8 cellular contexts compared by ENCODE assay signal in the genomic region with DNA sequence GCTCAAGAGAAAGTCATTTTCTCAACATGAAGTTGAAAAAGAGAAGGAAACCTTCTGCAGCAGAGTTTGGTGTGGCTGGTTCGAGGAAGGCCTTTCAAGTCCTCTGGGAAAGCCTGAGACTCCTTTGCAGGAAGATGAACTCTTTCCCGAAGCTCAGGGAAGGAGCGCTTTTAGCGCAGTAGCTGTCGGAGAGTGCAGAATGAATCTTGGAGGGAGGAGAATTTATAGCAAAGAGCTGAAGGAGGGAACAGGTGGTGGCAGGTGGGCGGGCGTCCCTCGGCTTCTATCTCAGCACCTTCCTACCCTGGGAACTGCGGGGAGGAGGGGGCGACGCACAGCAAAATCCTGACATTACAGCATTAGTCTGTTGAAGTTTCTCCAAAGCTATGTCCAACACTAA. TPM values are rescaled to one million over a fixed set of nuclear protein-coding genes. Genes with fewer than 3 reads are reported as not detected.
DNase-seq lines count a peak whose midpoint lies in the region; ATAC-seq and TF ChIP-seq lines count a peak whose summit lies in the region.

Gene ATOH7, minus strand, starts transcription at position 198 of the 400 bp plus-strand sequence. CDS start 436 bp downstream, outside the sequence.

- in situ Hi-C loops in astrocyte of the cerebellum (cut with HindIII; ENCODE audit: low sequenced_read_pairs) (no loop called here), HAP-1 (cut with MboI; ENCODE audit: low sequenced_read_pairs) (no loop called here)

- no peak for TF ChIP-seq RAD21 in liver (IDR thresholded peaks at IDR 0.05)

- H3K4me1 ChIP-seq in liver (ENCODE audit: control insufficient read depth in 4 of 4, insufficient read depth in 4 of 4, low read length in 3 of 4) (peaks cover 3 to 15% (median 8%) of the 10 kb centered on the region in 4 donors), thoracic aorta (ENCODE audit: control insufficient read depth in 1 of 2, low read depth in 2 of 2) (peaks cover 0 to 9% of the 10 kb centered on the region in 2 donors), HAP-1 (no peaks in the 10 kb centered on the region)

- ATAC-seq in activated CD8-positive, alpha-beta memory T cell treated with anti-CD3 and anti-CD28 coated beads, Interleukin-2, amount 10 ng/mL, durations not matched to agents 7 days and 5 days: no peak
- no peak for ATAC-seq in thoracic aorta (ENCODE audit: insufficient number of reproducible peaks, low FRiP score, low read depth)

- H3K9ac ChIP-seq in liver (ENCODE audit: low read depth in 1 of 2, low read length in 2 of 2): peak within 1 kb of the TSS; percentile 60 to 71

- H3K27me3 Mint-ChIP-seq in activated CD8-positive, alpha-beta memory T cell treated with anti-CD3 and anti-CD28 coated beads, Interleukin-2, amount 10 ng/mL, durations not matched to agents 7 days and 5 days: peaks cover 52% of the 10 kb centered on the region

- no peaks in the 10 kb centered on the region for H3K36me3 Mint-ChIP-seq in activated CD8-positive, alpha-beta memory T cell treated with anti-CD3 and anti-CD28 coated beads, Interleukin-2, amount 10 ng/mL, durations not matched to agents 7 days and 5 days

- 57% methylated on average over 11 of the region's 11 CpGs for WGBS in liver

- no peak within 1 kb of the TSS for H3K27ac Mint-ChIP-seq in activated CD8-positive, alpha-beta memory T cell treated with anti-CD3 and anti-CD28 coated beads, Interleukin-2, amount 10 ng/mL, durations not matched to agents 7 days and 5 days

- H3K27ac ChIP-seq in liver (ENCODE audit: low read depth in 1 of 2, low read length in 2 of 2): peak within 1 kb of the TSS in 1 of 2 donors; percentile 37
- no peak within 1 kb of the TSS for H3K27ac ChIP-seq in thoracic aorta

- TF ChIP-seq CTCF in astrocyte of the cerebellum (IDR thresholded peaks at IDR 0.05; ENCODE audit: low read depth, low read length, missing control alignments): no peak
- no peak for TF ChIP-seq CTCF in liver (IDR thresholded peaks at IDR 0.05; ENCODE audit: low read depth, low read length, missing input control)
- TF ChIP-seq CTCF in thoracic aorta (IDR thresholded peaks at IDR 0.05): no peak

- CTCF ChIA-PET in activated CD8-positive, alpha-beta memory T cell treated with anti-CD3 and anti-CD28 coated beads, Interleukin-2, amount 10 ng/mL, durations not matched to agents 7 days and 5 days (lab: Charles Lee): interaction anchor here (1.0 kb wide), 1 partner anchor 19 kb away, joined by 3 read pairs; no protein-coding TSS in a partner anchor

- H3K27me3 ChIP-seq in liver (ENCODE audit: control insufficient read depth in 4 of 4, insufficient read depth in 4 of 4, low read length in 3 of 4) (no peaks in the 10 kb centered on the region), thoracic aorta (replicated peaks; ENCODE audit: insufficient read depth) (no peaks in the 10 kb centered on the region), HAP-1 (ENCODE audit: low read depth) (0 out of 2 replicates have a peak, but pooled peaks cover 3% of the 10 kb centered on the region)

- H3K4me1 Mint-ChIP-seq in activated CD8-positive, alpha-beta memory T cell treated with anti-CD3 and anti-CD28 coated beads, Interleukin-2, amount 10 ng/mL, durations not matched to agents 7 days and 5 days: peaks cover 9% of the 10 kb centered on the region

- peak within 1 kb of the TSS; percentile 68 for H3K4me3 Mint-ChIP-seq in activated CD8-positive, alpha-beta memory T cell treated with anti-CD3 and anti-CD28 coated beads, Interleukin-2, amount 10 ng/mL, durations not matched to agents 7 days and 5 days

- H3K36me3 ChIP-seq in liver (ENCODE audit: control insufficient read depth in 4 of 4, insufficient read depth in 3 of 4, low read depth in 1 of 4, low read length in 3 of 4): no peaks in the 10 kb centered on the region
- no peaks in the 10 kb centered on the region for H3K36me3 ChIP-seq in thoracic aorta
- H3K36me3 ChIP-seq in HAP-1 (replicated peaks): no peaks in the 10 kb centered on the region

- no peaks in the 10 kb centered on the region for H3K9me3 ChIP-seq in liver (ENCODE audit: control insufficient read depth in 4 of 4, low read length in 3 of 4)
- H3K9me3 ChIP-seq in thoracic aorta: no peaks in the 10 kb centered on the region
- H3K9me3 ChIP-seq in HAP-1: no peaks in the 10 kb centered on the region

- H3K4me3 ChIP-seq in astrocyte of the cerebellum (ENCODE audit: low read depth, low read length) (peak within 1 kb of the TSS; percentile 57), liver (ENCODE audit: low read depth in 1 of 3, low read length in 3 of 3) (peak within 1 kb of the TSS; percentile 76 to 94 (median 86)), thoracic aorta (peak within 1 kb of the TSS; percentile 80), HAP-1 (no peak within 1 kb of the TSS)

- no peak for DNase-seq in activated CD8-positive, alpha-beta memory T cell treated with anti-CD3 and anti-CD28 coated beads, Interleukin-2, amount 10 ng/mL, durations not matched to agents 7 days and 5 days
- no peak for DNase-seq in activated CD8-positive, alpha-beta memory T cell treated with anti-CD3 and anti-CD28 coated beads, Interleukin-2, amount 50 U/mL, for 4 hours
- no peak for DNase-seq in astrocyte of the cerebellum (ENCODE audit: low read depth)
- DNase-seq in thoracic aorta (ENCODE audit: low spot score): no peak
- DNase-seq in HAP-1 (ENCODE audit: low spot score in 2 of 2): no peak
- no peak for DNase-seq in COLO668 (lab: John Stamatoyannopoulos, UW; ENCODE audit: unreplicated experiment)
- no peak for DNase-seq in NOMO-1 treated with DMSO at 0.1 percent for 48 hours (lab: John Stamatoyannopoulos, UW; ENCODE audit: unreplicated experiment)

- H3K9me3 Mint-ChIP-seq in activated CD8-positive, alpha-beta memory T cell treated with anti-CD3 and anti-CD28 coated beads, Interleukin-2, amount 10 ng/mL, durations not matched to agents 7 days and 5 days (ENCODE audit: low read depth): no peaks in the 10 kb centered on the region

TF ChIP-seq in liver, 16 proteins besides CTCF, POLR2A, EP300 and RAD21:
- TF ChIP-seq NR2F2 (IDR thresholded peaks at IDR 0.05): no peak
- TF ChIP-seq, protein P1, sequence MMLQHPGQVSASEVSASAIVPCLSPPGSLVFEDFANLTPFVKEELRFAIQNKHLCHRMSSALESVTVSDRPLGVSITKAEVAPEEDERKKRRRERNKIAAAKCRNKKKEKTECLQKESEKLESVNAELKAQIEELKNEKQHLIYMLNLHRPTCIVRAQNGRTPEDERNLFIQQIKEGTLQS (IDR thresholded peaks at IDR 0.05): no peak
- no peak for TF ChIP-seq SP1 (IDR thresholded peaks at IDR 0.05)
- TF ChIP-seq HNF4G (IDR thresholded peaks at IDR 0.05): no peak
- TF ChIP-seq, protein P2, sequence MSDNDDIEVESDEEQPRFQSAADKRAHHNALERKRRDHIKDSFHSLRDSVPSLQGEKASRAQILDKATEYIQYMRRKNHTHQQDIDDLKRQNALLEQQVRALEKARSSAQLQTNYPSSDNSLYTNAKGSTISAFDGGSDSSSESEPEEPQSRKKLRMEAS (IDR thresholded peaks at IDR 0.05): no peak
- no peak for TF ChIP-seq ZBTB33 (IDR thresholded peaks at IDR 0.05)
- no peak for TF ChIP-seq GABPA (IDR thresholded peaks at IDR 0.05 in 1 of 2, conservative IDR thresholded peaks at IDR 0.05 in 1 of 2)
- no peak for TF ChIP-seq RXRA (IDR thresholded peaks at IDR 0.05)
- no peak for TF ChIP-seq EGR1 (IDR thresholded peaks at IDR 0.05; ENCODE audit: low read depth in 2 of 2)
- TF ChIP-seq TAF1 (conservative IDR thresholded peaks at IDR 0.05): no peak

RNA-seq across cellular contexts. Expression of gene ATOH7, which starts in this region (rescaled TPM):
- total RNA-seq in activated CD8-positive, alpha-beta memory T cell treated with anti-CD3 and anti-CD28 coated beads, Interleukin-2, amount 10 ng/mL, durations not matched to agents 7 days and 5 days: not detected
- total RNA-seq in liver (under 1 TPM in 1 of 2 donors, not detected in 1; 0.33 TPM), thoracic aorta (not detected)
- under 1 TPM in 1 of 2 donors, not detected in 1; 0.14 TPM for polyA plus RNA-seq in liver
